In the genomic region with DNA sequence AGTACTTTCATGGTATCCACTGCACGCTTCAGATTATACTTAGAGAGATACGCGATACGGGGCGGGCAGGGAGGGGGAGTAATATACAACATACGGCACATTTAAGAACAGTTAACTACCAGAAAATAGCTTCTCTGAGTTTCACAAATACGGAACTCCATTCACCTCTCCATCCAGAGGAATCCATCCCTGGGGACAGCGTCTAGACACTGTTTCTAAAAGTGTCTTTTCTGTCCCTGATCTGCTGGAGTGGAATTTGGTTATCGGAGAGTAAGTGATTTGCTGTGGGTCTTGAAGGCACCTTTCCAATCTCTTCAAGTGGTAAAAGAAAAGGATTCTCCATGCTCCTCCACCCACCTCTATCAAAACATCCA, we compare ENCODE assay signal across 8 cellular contexts. TPM values are rescaled to one million over a fixed set of nuclear protein-coding genes. Genes with fewer than 3 reads are reported as not detected.
DNase-seq lines count a peak whose midpoint lies in the region; ATAC-seq and TF ChIP-seq lines count a peak whose summit lies in the region.

No MANE protein-coding gene starts in this region.

- H3K27me3 Mint-ChIP-seq in activated CD4-positive, alpha-beta T cell treated with anti-CD3 and anti-CD28 coated beads, Interleukin-2, amount 10 ng/mL, durations not matched to agents 7 days and 5 days: no peaks in the 10 kb centered on the region

- peak overlapping the region; percentile 91 for H3K9ac ChIP-seq in OCI-LY1 (ENCODE audit: low read length)

- H3K4me1 ChIP-seq in OCI-LY1 (ENCODE audit: insufficient read depth, low read length, severe bottlenecking): peaks cover 28% of the 10 kb centered on the region
- peaks cover 17% of the 10 kb centered on the region for H3K4me1 ChIP-seq in mononuclear cell (ENCODE audit: insufficient read depth, low read length)

- H3K79me2 ChIP-seq in OCI-LY1 (ENCODE audit: insufficient read depth, low read length): peaks cover 36% of the 10 kb centered on the region

- no peaks in the 10 kb centered on the region for H3K9me2 ChIP-seq in OCI-LY1 (ENCODE audit: low read depth, low read length)

- H3K27ac Mint-ChIP-seq in activated CD4-positive, alpha-beta T cell treated with anti-CD3 and anti-CD28 coated beads, Interleukin-2, amount 10 ng/mL, durations not matched to agents 7 days and 5 days: peak overlapping the region; percentile 99

- no peaks in the 10 kb centered on the region for H3F3A ChIP-seq in OCI-LY1 (ENCODE audit: insufficient read depth, low read length)

- peaks cover 28% of the 10 kb centered on the region for H3K4me1 Mint-ChIP-seq in activated CD4-positive, alpha-beta T cell treated with anti-CD3 and anti-CD28 coated beads, Interleukin-2, amount 10 ng/mL, durations not matched to agents 7 days and 5 days

- CTCF ChIA-PET in activated CD4-positive, alpha-beta T cell treated with anti-CD3 and anti-CD28 coated beads, Interleukin-2, amount 10 ng/mL, durations not matched to agents 7 days and 5 days (lab: Charles Lee): interaction anchor here (1.1 kb wide), 2 partner anchors 36 to 115 kb away, joined by 3 to 4 read pairs; no protein-coding TSS in a partner anchor

- H3K4me3 Mint-ChIP-seq in activated CD4-positive, alpha-beta T cell treated with anti-CD3 and anti-CD28 coated beads, Interleukin-2, amount 10 ng/mL, durations not matched to agents 7 days and 5 days: peak overlapping the region; percentile 87

- no peaks in the 10 kb centered on the region for H3K9me3 Mint-ChIP-seq in activated CD4-positive, alpha-beta T cell treated with anti-CD3 and anti-CD28 coated beads, Interleukin-2, amount 10 ng/mL, durations not matched to agents 7 days and 5 days

- H3K36me3 Mint-ChIP-seq in activated CD4-positive, alpha-beta T cell treated with anti-CD3 and anti-CD28 coated beads, Interleukin-2, amount 10 ng/mL, durations not matched to agents 7 days and 5 days (ENCODE audit: low read depth): peaks cover 14% of the 10 kb centered on the region

- ATAC-seq in GM19351 (IDR thresholded peaks at IDR 0.05; ENCODE audit: unreplicated experiment): no peak
- ATAC-seq in GM21825 (IDR thresholded peaks at IDR 0.05; ENCODE audit: unreplicated experiment): no peak

- H2AFZ ChIP-seq in OCI-LY1 (ENCODE audit: low read length): no peak overlapping the region

- H4K20me1 ChIP-seq in OCI-LY1 (ENCODE audit: insufficient read depth, low read length): no peaks in the 10 kb centered on the region

- TF ChIP-seq CTCF in OCI-LY1 (IDR thresholded peaks at IDR 0.05; ENCODE audit: low read length): no peak

- H3K27me3 ChIP-seq in OCI-LY1 (ENCODE audit: insufficient read depth, low read length) (no peaks in the 10 kb centered on the region), mononuclear cell (ENCODE audit: insufficient read depth, low read length) (no peaks in the 10 kb centered on the region)

- peak; percentile 8 for DNase-seq in activated CD4-positive, alpha-beta T cell treated with anti-CD3 and anti-CD28 coated beads, Interleukin-2, amount 10 ng/mL, durations not matched to agents 7 days and 5 days
- DNase-seq in activated CD4-positive, alpha-beta T cell treated with anti-CD3 and anti-CD28 coated beads for 1 hour: no peak
- DNase-seq in dermis blood vessel endothelial cell (peak; percentile 45), NCI-H2029 (lab: John Stamatoyannopoulos, UW) (no peak)

- H3K36me3 ChIP-seq in OCI-LY1 (ENCODE audit: insufficient read depth, low read length): peaks cover 20% of the 10 kb centered on the region

- POLR2A ChIA-PET in activated CD4-positive, alpha-beta T cell treated with anti-CD3 and anti-CD28 coated beads, Interleukin-2, amount 10 ng/mL, durations not matched to agents 7 days and 5 days (lab: Charles Lee): interaction anchor here (0.6 kb wide), 1 partner anchor 123 kb away, joined by 3 read pairs; no protein-coding TSS in a partner anchor

- peak overlapping the region; percentile 96 for H3K4me2 ChIP-seq in OCI-LY1 (ENCODE audit: low read length)

- H3K27ac ChIP-seq in OCI-LY1 (ENCODE audit: low read depth, low read length, poor library complexity, severe bottlenecking): peak overlapping the region; percentile 47

- H3K4me3 ChIP-seq in OCI-LY1 (ENCODE audit: low read depth, low read length, poor library complexity, severe bottlenecking) (peak overlapping the region; percentile 95), mononuclear cell (ENCODE audit: low read length) (peak overlapping the region; percentile 88)

- no peaks in the 10 kb centered on the region for H3K9me3 ChIP-seq in OCI-LY1 (ENCODE audit: low read length)
- no peaks in the 10 kb centered on the region for H3K9me3 ChIP-seq in mononuclear cell (ENCODE audit: low read depth, low read length)

RNA-seq across cellular contexts. Expression of gene SLC35F5, which starts 0.8 kb away (rescaled TPM):
- 10 to 100 TPM; 15.0 to 18.0 TPM for total RNA-seq in activated CD4-positive, alpha-beta T cell treated with anti-CD3 and anti-CD28 coated beads, Interleukin-2, amount 10 ng/mL, durations not matched to agents 7 days and 5 days
- 102 and 134 TPM in 2 replicates for total RNA-seq in dermis blood vessel endothelial cell
- total RNA-seq in mononuclear cell: 37.8 TPM

Comparison
In these comparisons a context has a peak if more than half of its experiments do, and no peak if none do; other contexts are left out.
1. DNase-seq: peak in activated CD4-positive, alpha-beta T cell treated with anti-CD3 and anti-CD28 coated beads, Interleukin-2, amount 10 ng/mL, durations not matched to agents 7 days and 5 days (single experiment) and dermis blood vessel endothelial cell (single experiment); none in activated CD4-positive, alpha-beta T cell treated with anti-CD3 and anti-CD28 coated beads for 1 hour (single experiment) and NCI-H2029 (single experiment).